1 cellular context compared by ENCODE assay signal in the genomic region with DNA sequence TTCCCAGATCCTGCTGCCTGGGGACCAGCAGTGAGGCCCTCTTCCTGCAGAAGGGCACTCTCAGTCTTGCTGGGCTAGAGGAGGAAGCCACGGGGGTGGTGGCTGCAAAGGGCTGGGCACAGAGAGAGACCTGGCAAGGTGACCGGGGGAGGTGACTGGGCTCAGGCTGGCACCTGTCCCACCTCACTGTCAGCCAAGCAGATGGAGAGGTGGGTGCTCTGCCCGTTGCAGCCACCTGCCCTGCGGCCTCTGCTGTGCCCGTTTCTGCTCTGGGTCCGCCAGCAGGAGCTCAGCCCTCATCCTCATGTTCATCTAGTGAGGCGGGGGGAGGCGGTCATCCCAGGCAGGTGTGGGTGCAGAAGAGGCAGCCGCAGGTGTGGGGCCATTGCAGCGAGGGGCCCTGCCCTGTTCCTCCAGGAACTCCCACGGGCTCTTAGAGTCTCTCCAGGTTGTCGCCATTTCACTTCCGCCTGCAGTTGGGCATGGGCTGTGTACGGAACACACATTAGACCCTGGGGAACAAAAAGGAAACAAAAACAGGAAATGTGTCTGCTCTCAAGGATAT.
TF ChIP-seq lines count a peak whose summit lies in the region.

No MANE protein-coding gene starts in this region.

TF ChIP-seq in H1, 55 proteins besides CTCF, POLR2A, EP300 and RAD21:
- TF ChIP-seq SAP30 (IDR thresholded peaks at IDR 0.05; ENCODE audit: insufficient read depth, insufficient replicate concordance, low read length) (no peak), ASH2L (IDR thresholded peaks at IDR 0.05; ENCODE audit: low read length) (no peak), CEBPB (IDR thresholded peaks at IDR 0.05; ENCODE audit: low read depth, low read length) (no peak), PHF8 (conservative IDR thresholded peaks at IDR 0.05; ENCODE audit: low read depth, low read length) (no peak), TAF7 (optimal IDR thresholded peaks at IDR 0.05; ENCODE audit: borderline replicate concordance, low read depth, low read length) (no peak), GABPA (IDR thresholded peaks at IDR 0.05; ENCODE audit: borderline replicate concordance, insufficient read depth, low read length) (no peak), RBBP5 (IDR thresholded peaks at IDR 0.05; ENCODE audit: borderline replicate concordance, low read depth, low read length) (no peak), EZH2 (IDR thresholded peaks at IDR 0.05; ENCODE audit: low read depth, low read length, severe bottlenecking) (no peak), SP1 (IDR thresholded peaks at IDR 0.05; ENCODE audit: low read depth, low read length) (no peak), JUND (IDR thresholded peaks at IDR 0.05; ENCODE audit: low read length) (no peak), NANOG (IDR thresholded peaks at IDR 0.05; ENCODE audit: insufficient read depth, low read depth, low read length, poor library complexity, severe bottlenecking) (no peak), TEAD4 (IDR thresholded peaks at IDR 0.05; ENCODE audit: low read depth, low read length) (no peak), CREB1 (IDR thresholded peaks at IDR 0.05) (no peak), POU5F1 (IDR thresholded peaks at IDR 0.05; ENCODE audit: low read depth, low read length) (no peak), HDAC6 (IDR thresholded peaks at IDR 0.05; ENCODE audit: low read depth, low read length) (no peak), BRCA1 (IDR thresholded peaks at IDR 0.05; ENCODE audit: low read depth, low read length) (no peak), KDM4A (IDR thresholded peaks at IDR 0.05; ENCODE audit: low read depth, low read length, severe bottlenecking) (no peak), ZNF274 (IDR thresholded peaks at IDR 0.05; ENCODE audit: borderline replicate concordance, extremely low read depth, low read length) (no peak), ATF3 (IDR thresholded peaks at IDR 0.05; ENCODE audit: insufficient read depth, low read depth, low read length) (no peak)
